Comparison of ENCODE assay signal across 25 cellular contexts in the genomic region with DNA sequence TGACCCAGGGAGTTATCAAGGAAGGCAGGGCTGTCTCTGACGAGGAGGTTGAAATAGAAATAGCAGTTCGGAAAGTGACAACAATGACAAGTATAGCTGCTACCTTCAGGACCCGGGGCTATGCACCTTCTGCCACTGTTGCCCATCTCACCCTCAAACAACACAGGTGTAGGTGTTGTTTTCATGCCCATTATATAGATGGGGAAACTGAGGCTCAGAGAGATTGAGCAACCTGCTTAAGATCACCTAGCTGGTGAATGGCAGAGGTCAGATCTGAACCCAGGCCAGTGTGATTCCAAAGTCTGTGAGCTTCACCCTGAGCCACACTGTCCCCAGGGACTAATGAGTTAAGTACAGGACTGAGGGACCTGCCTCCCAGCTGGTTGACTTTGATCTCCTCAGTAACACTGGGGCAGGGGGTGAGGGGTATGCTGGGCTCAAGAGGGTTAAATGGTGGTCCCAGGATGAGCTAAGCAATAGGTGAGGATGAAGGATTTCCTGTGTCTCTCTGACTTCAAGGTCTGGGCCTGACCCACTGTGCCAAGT. TPM values are rescaled to one million over a fixed set of nuclear protein-coding genes. Genes with fewer than 3 reads are reported as not detected.
"Had no signal": no experiment of that assay in that cellular context is flagged by ENCODE, and none has a peak within 500 bp of the region (broad histone marks: within the 10 kb centered on the region; RNA-seq: fewer than 3 reads in every experiment).

No MANE protein-coding gene starts in this region.

- H3K4me1 Mint-ChIP-seq: activated CD4-positive, alpha-beta T cell treated with anti-CD3 and anti-CD28 coated beads, Interleukin-2, amount 10 ng/mL, durations not matched to agents 7 days and 5 days; immature natural killer cell had no signal

- H3K36me3 ChIP-seq: heart left ventricle, neutrophil, thoracic aorta, upper lobe of left lung had no signal

- H3K9me3 ChIP-seq: body of pancreas, heart left ventricle, mucosa of descending colon, neutrophil, thoracic aorta, upper lobe of left lung had no signal

- H3K27ac Mint-ChIP-seq: activated CD4-positive, alpha-beta T cell treated with anti-CD3 and anti-CD28 coated beads, Interleukin-2, amount 10 ng/mL, durations not matched to agents 7 days and 5 days; activated CD8-positive, alpha-beta T cell treated with anti-CD3 and anti-CD28 coated beads, Interleukin-2, amount 10 ng/mL, durations not matched to agents 7 days and 5 days; activated naive CD8-positive, alpha-beta T cell treated with anti-CD3 and anti-CD28 coated beads, Interleukin-2, amount 10 ng/mL, durations not matched to agents 7 days and 5 days; activated T-cell treated with anti-CD3 and anti-CD28 coated beads, Interleukin-2, amount 50 U/mL, for 24 hours; activated T-helper 2 cell treated with anti-CD3 and anti-CD28 coated beads, Interferon-gamma antibody, Interleukin-2, Interleukin-4, amounts not matched to agents 10 μg/mL and 5 μg/mL and 100 μg/mL, durations not matched to agents 14 hours and 24 hours and 36 hours; immature natural killer cell; stimulated activated memory B cell treated with anti-CD40 and anti-IgM and Interleukin-4, amounts not matched to agents 10 μg/mL and 1 μg/mL and 100 μg/mL, for 72 hours had no signal

- H3K36me3 Mint-ChIP-seq: activated naive CD8-positive, alpha-beta T cell treated with anti-CD3 and anti-CD28 coated beads, Interleukin-2, amount 10 ng/mL, durations not matched to agents 7 days and 5 days; immature natural killer cell; memory B cell; naive B cell; stimulated activated memory B cell treated with anti-CD40 and anti-IgM and Interleukin-4, amounts not matched to agents 10 μg/mL and 1 μg/mL and 100 μg/mL, for 72 hours had no signal

- H3K4me1 ChIP-seq: body of pancreas, heart left ventricle had no signal

- H3K9me3 Mint-ChIP-seq: activated CD4-positive, alpha-beta T cell treated with anti-CD3 and anti-CD28 coated beads, Interleukin-2, amount 10 ng/mL, durations not matched to agents 7 days and 5 days; activated naive CD8-positive, alpha-beta T cell treated with anti-CD3 and anti-CD28 coated beads, Interleukin-2, amount 10 ng/mL, durations not matched to agents 7 days and 5 days; activated T-cell treated with anti-CD3 and anti-CD28 coated beads, Interleukin-2, amount 50 U/mL, for 24 hours; activated T-helper 2 cell treated with anti-CD3 and anti-CD28 coated beads, Interferon-gamma antibody, Interleukin-2, Interleukin-4, amounts not matched to agents 10 μg/mL and 5 μg/mL and 100 μg/mL, durations not matched to agents 14 hours and 24 hours and 36 hours; immature natural killer cell; memory B cell; stimulated activated memory B cell treated with anti-CD40 and anti-IgM and Interleukin-4, amounts not matched to agents 10 μg/mL and 1 μg/mL and 100 μg/mL, for 72 hours had no signal

- H3K4me3 ChIP-seq: body of pancreas, heart left ventricle, mucosa of descending colon, skin epidermis, thoracic aorta, upper lobe of left lung had no signal

- DNase-seq: activated CD4-positive, alpha-beta T cell treated with anti-CD3 and anti-CD28 coated beads, Interleukin-2, amount 10 ng/mL, durations not matched to agents 7 days and 5 days; activated CD8-positive, alpha-beta T cell treated with anti-CD3 and anti-CD28 coated beads, Interleukin-2, amount 10 ng/mL, durations not matched to agents 7 days and 5 days; activated naive CD4-positive, alpha-beta T cell treated with Interleukin-2 at 50 U/mL for 16 hours; activated naive CD8-positive, alpha-beta T cell treated with anti-CD3 and anti-CD28 coated beads, Interleukin-2, amount 10 ng/mL, durations not matched to agents 7 days and 5 days; activated T-cell treated with anti-CD3 and anti-CD28 coated beads, Interleukin-2, amount 50 U/mL, for 24 hours; amygdala; body of pancreas; central memory CD4-positive, alpha-beta T cell; immature natural killer cell; left ventricle myocardium superior; mucosa of descending colon; naive B cell; stimulated activated CD4-positive, alpha-beta T cell treated with anti-CD3 and anti-CD28 coated beads, Interleukin-15, amount 100 ng/mL, for 24 hours; stimulated activated CD4-positive, alpha-beta T cell treated with anti-CD3 and anti-CD28 coated beads, Interleukin-2, amount 100 ng/mL, for 48 hours; T1000 had no signal

- H3K4me3 Mint-ChIP-seq: activated CD4-positive, alpha-beta T cell treated with anti-CD3 and anti-CD28 coated beads, Interleukin-2, amount 10 ng/mL, durations not matched to agents 7 days and 5 days; activated CD8-positive, alpha-beta T cell treated with anti-CD3 and anti-CD28 coated beads, Interleukin-2, amount 10 ng/mL, durations not matched to agents 7 days and 5 days; activated naive CD8-positive, alpha-beta T cell treated with anti-CD3 and anti-CD28 coated beads, Interleukin-2, amount 10 ng/mL, durations not matched to agents 7 days and 5 days; activated T-cell treated with anti-CD3 and anti-CD28 coated beads, Interleukin-2, amount 50 U/mL, for 24 hours; immature natural killer cell; memory B cell; naive B cell; stimulated activated memory B cell treated with anti-CD40 and anti-IgM and Interleukin-4, amounts not matched to agents 10 μg/mL and 1 μg/mL and 100 μg/mL, for 72 hours had no signal

- ATAC-seq: activated CD4-positive, CD25-positive, alpha-beta regulatory T cell treated with anti-CD3 and anti-CD28 coated beads, Interleukin-2, amount 50 U/mL, for 24 hours; activated CD8-positive, alpha-beta T cell treated with anti-CD3 and anti-CD28 coated beads, Interleukin-2, amount 10 ng/mL, durations not matched to agents 7 days and 5 days; body of pancreas; heart left ventricle; left ventricle myocardium superior; mucosa of descending colon; stimulated activated memory B cell treated with anti-CD40 and anti-IgM and Interleukin-4, amounts not matched to agents 10 μg/mL and 1 μg/mL and 100 μg/mL, for 72 hours had no signal

- H3K27ac ChIP-seq: body of pancreas, heart left ventricle, neutrophil, skin epidermis, thoracic aorta, upper lobe of left lung had no signal

RNA-seq across cellular contexts. Expression of a gene that starts 35.2 kb away (rescaled TPM):
- total RNA-seq: activated CD4-positive, alpha-beta T cell treated with anti-CD3 and anti-CD28 coated beads, Interleukin-2, amount 10 ng/mL, durations not matched to agents 7 days and 5 days; activated CD8-positive, alpha-beta T cell treated with anti-CD3 and anti-CD28 coated beads, Interleukin-2, amount 10 ng/mL, durations not matched to agents 7 days and 5 days; activated naive CD8-positive, alpha-beta T cell treated with anti-CD3 and anti-CD28 coated beads, Interleukin-2, amount 10 ng/mL, durations not matched to agents 7 days and 5 days; activated T-helper 2 cell treated with anti-CD3 and anti-CD28 coated beads, Interferon-gamma antibody, Interleukin-2, Interleukin-4, amounts not matched to agents 10 μg/mL and 5 μg/mL and 100 μg/mL, durations not matched to agents 14 hours and 24 hours and 36 hours; left ventricle myocardium superior; T-helper 1 cell treated with Interleukin-12 subunit alpha and Interleukin-12 subunit beta and Interleukin-4 antibody, amounts not matched to agents 30 ng/mL and 1 ng/mL, for 36 hours; thoracic aorta had no signal
- polyA plus RNA-seq: immature natural killer cell had no signal
